ENCODE assay signal across 8 cellular contexts in the genomic region with DNA sequence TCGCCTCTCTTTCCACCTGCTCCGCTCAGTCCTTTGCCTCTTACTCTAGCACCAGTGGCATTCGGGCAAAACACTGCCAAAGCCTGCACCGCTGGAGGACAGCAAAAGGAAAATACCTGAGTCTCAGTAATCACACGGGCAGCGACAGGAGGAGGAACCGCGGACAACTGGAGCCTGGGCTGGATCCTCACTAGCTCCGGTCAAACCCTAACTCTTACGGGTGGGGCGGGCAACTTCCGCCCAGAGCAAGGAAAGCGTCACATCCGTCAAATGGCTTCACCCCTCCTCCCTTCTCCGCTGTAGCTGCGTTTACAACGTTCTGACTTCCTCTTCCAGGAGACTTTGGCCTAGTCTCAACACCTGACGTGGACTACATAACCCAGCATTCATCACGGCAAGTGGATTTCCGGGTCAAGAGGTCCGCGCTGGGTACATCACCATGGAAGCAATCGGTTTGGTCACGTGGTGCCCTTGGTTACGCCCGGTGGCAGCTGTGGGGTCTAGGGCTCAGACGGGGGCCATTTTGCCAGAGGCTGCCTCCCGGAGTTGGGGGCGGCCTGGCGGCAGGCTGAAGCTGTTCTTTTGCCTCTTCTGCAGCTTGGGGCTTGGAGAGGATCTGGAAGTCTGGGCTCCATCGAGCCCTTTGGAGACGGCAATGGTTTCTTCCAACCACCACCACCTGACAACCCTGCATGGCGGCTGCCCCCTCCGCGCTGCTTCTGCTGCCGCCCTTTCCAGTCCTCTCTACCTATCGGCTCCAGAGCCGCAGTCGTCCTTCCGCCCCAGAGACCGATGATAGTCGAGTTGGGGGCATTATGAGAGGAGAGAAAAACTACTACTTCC. TPM values are rescaled to one million over a fixed set of nuclear protein-coding genes. Genes with fewer than 3 reads are reported as not detected.
DNase-seq lines count a peak whose midpoint lies in the region; ATAC-seq and TF ChIP-seq lines count a peak whose summit lies in the region.

TSS of gene KLHL28 (minus strand) at position 218 of the 843 bp plus-strand sequence. CDS start 16,019 bp downstream, outside the sequence.
A gene with protein sequence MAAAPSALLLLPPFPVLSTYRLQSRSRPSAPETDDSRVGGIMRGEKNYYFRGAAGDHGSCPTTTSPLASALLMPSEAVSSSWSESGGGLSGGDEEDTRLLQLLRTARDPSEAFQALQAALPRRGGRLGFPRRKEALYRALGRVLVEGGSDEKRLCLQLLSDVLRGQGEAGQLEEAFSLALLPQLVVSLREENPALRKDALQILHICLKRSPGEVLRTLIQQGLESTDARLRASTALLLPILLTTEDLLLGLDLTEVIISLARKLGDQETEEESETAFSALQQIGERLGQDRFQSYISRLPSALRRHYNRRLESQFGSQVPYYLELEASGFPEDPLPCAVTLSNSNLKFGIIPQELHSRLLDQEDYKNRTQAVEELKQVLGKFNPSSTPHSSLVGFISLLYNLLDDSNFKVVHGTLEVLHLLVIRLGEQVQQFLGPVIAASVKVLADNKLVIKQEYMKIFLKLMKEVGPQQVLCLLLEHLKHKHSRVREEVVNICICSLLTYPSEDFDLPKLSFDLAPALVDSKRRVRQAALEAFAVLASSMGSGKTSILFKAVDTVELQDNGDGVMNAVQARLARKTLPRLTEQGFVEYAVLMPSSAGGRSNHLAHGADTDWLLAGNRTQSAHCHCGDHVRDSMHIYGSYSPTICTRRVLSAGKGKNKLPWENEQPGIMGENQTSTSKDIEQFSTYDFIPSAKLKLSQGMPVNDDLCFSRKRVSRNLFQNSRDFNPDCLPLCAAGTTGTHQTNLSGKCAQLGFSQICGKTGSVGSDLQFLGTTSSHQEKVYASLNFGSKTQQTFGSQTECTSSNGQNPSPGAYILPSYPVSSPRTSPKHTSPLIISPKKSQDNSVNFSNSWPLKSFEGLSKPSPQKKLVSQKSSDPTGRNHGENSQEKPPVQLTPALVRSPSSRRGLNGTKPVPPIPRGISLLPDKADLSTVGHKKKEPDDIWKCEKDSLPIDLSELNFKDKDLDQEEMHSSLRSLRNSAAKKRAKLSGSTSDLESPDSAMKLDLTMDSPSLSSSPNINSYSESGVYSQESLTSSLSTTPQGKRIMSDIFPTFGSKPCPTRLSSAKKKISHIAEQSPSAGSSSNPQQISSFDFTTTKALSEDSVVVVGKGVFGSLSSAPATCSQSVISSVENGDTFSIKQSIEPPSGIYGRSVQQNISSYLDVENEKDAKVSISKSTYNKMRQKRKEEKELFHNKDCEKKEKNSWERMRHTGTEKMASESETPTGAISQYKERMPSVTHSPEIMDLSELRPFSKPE (N-terminal part only) (plus strand): TSS at position 461 of the 843 bp plus-strand sequence. CDS start 232 bp downstream, at position 693.

- ATAC-seq in foreskin keratinocyte: peak; percentile 93

- peaks cover 19% of the 10 kb centered on the region for H3K36me3 Mint-ChIP-seq in neural progenitor cell

- H2AFZ ChIP-seq in neural progenitor cell (replicated peaks): peak within 1 kb of the TSS; percentile 83

- H3K9me3 ChIP-seq in HAP-1: no peaks in the 10 kb centered on the region
- no peaks in the 10 kb centered on the region for H3K9me3 ChIP-seq in MG63
- H3K9me3 ChIP-seq in neural progenitor cell (ENCODE audit: low read depth): no peaks in the 10 kb centered on the region

- peak within 1 kb of the TSS; percentile 99 for H3K4me2 ChIP-seq in neural progenitor cell

- no peak for TF ChIP-seq CTCF in foreskin keratinocyte (conservative IDR thresholded peaks at IDR 0.05)
- no peak for TF ChIP-seq CTCF in neural progenitor cell (IDR thresholded peaks at IDR 0.05)

- H4K20me1 ChIP-seq in neural progenitor cell (ENCODE audit: low read depth): peaks cover 46% of the 10 kb centered on the region

- no peaks in the 10 kb centered on the region for H3K27me3 ChIP-seq in HAP-1 (ENCODE audit: low read depth)
- H3K27me3 ChIP-seq in MG63: no peaks in the 10 kb centered on the region
- no peaks in the 10 kb centered on the region for H3K27me3 ChIP-seq in foreskin keratinocyte
- H3K27me3 ChIP-seq in neural progenitor cell: no peaks in the 10 kb centered on the region

- H3K27ac ChIP-seq in foreskin keratinocyte (peak within 1 kb of the TSS; percentile 67), neural progenitor cell (peak within 1 kb of the TSS; percentile 43)

- H3K27ac Mint-ChIP-seq in neural progenitor cell: peak within 1 kb of the TSS; percentile 85

- H3K79me2 ChIP-seq in neural progenitor cell (ENCODE audit: low read depth): peaks cover 92% of the 10 kb centered on the region

- in situ Hi-C loops in G401 (cut with HindIII; ENCODE audit: low sequenced_read_pairs): no loop called here
- in situ Hi-C loops in HAP-1 (cut with MboI; ENCODE audit: low sequenced_read_pairs): no loop called here

- H3K4me1 ChIP-seq in HAP-1: peaks cover 10% of the 10 kb centered on the region
- peaks cover 18% of the 10 kb centered on the region for H3K4me1 ChIP-seq in foreskin keratinocyte
- peaks cover 9% of the 10 kb centered on the region for H3K4me1 ChIP-seq in neural progenitor cell

- H3K4me3 ChIP-seq in HAP-1 (peak within 1 kb of the TSS; percentile 86), MG63 (peak within 1 kb of the TSS; percentile 86), neural progenitor cell (peak within 1 kb of the TSS; percentile 78)

- H3K4me3 Mint-ChIP-seq in neural progenitor cell: no peak within 1 kb of the TSS

- DNase-seq in G401 (ENCODE audit: low spot score) (peak; percentile 100), HAP-1 (ENCODE audit: low spot score in 2 of 2) (peak; percentile 97 to 100), MG63 (peak; percentile 95), SHP77 (lab: John Stamatoyannopoulos, UW) (peak; percentile 99), activated gamma-delta T cell (lab: John Stamatoyannopoulos, UW) (peak; percentile 53), foreskin keratinocyte (peak; percentile 99 to 100), neural progenitor cell (ENCODE audit: low spot score) (peak; percentile 98), stromal cell of bone marrow (ENCODE audit: low read depth) (peak; percentile 100)

- H3F3A ChIP-seq in neural progenitor cell (ENCODE audit: low read depth): peaks cover 20% of the 10 kb centered on the region

- H3K36me3 ChIP-seq in HAP-1 (replicated peaks) (no peaks in the 10 kb centered on the region), MG63 (no peaks in the 10 kb centered on the region), neural progenitor cell (no peaks in the 10 kb centered on the region)

- H3K9ac ChIP-seq in neural progenitor cell: peak within 1 kb of the TSS; percentile 69

- H3K4me1 Mint-ChIP-seq in neural progenitor cell: peaks cover 26% of the 10 kb centered on the region

- no peaks in the 10 kb centered on the region for H3K27me3 Mint-ChIP-seq in neural progenitor cell (ENCODE audit: insufficient read depth, low read depth)

- peaks cover 33% of the 10 kb centered on the region for H3K9me3 Mint-ChIP-seq in neural progenitor cell

RNA-seq across cellular contexts. Expression of gene KLHL28, which starts in this region (rescaled TPM):
- total RNA-seq in G401 (2014; rRNA removed; shearing (Covaris generic)): 0.68 and 2.7 TPM in 2 replicates
- total RNA-seq in MG63 (2014; rRNA removed; shearing (Covaris generic); ENCODE audit: low replicate concordance): 0.53 and 1.4 TPM in 2 replicates
- total RNA-seq in foreskin keratinocyte (5.4 and 6.4 TPM in 2 replicates), neural progenitor cell (ENCODE audit: low replicate concordance) (14.8 and 21.8 TPM in 2 replicates)
- polyA plus RNA-seq in foreskin keratinocyte: 1.2 and 1.4 TPM in 2 replicates

RNA-seq across cellular contexts. Expression of the second gene that starts in this region (rescaled TPM):
- total RNA-seq in G401 (2014; rRNA removed; shearing (Covaris generic)): 4.4 and 6.8 TPM in 2 replicates
- total RNA-seq in MG63 (2014; rRNA removed; shearing (Covaris generic); ENCODE audit: low replicate concordance): 1.2 and 3.4 TPM in 2 replicates
- total RNA-seq in foreskin keratinocyte (6.9 and 7.4 TPM in 2 replicates), neural progenitor cell (ENCODE audit: low replicate concordance) (16.2 and 23.1 TPM in 2 replicates)
- 1.7 and 2.4 TPM in 2 replicates for polyA plus RNA-seq in foreskin keratinocyte

Comparison
In these comparisons a context has a peak if more than half of its experiments do, and no peak if none do; other contexts are left out.
1. Peak in every context shown above with its lines: DNase-seq, ATAC-seq, H3K4me3 ChIP-seq and H3K27ac ChIP-seq.